15 cellular contexts compared by ENCODE assay signal in the genomic region with DNA sequence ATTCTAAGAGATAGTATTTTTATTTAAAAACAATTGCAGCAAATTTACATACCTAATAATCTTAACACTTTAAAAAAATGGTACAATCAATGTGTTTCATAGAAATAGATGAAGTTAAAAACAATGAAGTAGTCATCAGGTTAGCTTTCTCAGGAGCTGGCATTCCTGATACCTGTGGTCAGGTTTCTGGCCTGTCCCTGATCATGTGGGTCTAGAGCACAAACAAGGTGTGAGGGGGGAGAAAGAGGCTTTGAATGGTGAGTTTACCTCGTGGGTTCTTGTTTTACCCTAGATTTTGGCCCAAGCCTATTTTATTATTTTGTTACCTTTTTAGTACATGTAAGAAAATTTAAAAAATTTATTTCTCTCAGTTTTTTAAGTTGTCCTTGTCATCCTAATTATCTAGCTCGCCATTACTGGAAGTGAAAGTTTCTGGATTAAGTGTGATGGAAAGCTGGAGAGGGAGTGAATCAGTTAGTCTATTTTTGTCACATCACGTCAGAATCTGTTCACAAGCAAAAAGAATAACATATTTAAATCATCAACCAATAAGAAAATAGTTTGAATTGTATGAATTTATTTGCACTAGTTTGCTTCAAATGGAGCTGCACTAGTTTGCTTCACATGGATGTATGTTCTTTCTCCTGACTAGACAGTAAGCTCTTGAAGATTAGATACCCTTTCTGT.
"Had no signal": no experiment of that assay in that cellular context is flagged by ENCODE, and none has a peak within 500 bp of the region (broad histone marks: within the 10 kb centered on the region; RNA-seq: fewer than 3 reads in every experiment).

No MANE protein-coding gene starts in this region.

- H3K4me3 ChIP-seq: esophagus muscularis mucosa, lower lobe of right lung, thyroid gland, uterus had no signal

- ATAC-seq: activated CD8-positive, alpha-beta memory T cell treated with anti-CD3 and anti-CD28 coated beads, Interleukin-2, amount 10 ng/mL, durations not matched to agents 7 days and 5 days; activated naive CD4-positive, alpha-beta T cell treated with anti-CD3 and anti-CD28 coated beads, Interleukin-2, amount 50 U/mL, for 72 hours; natural killer cell treated with Interleukin-12 subunit alpha and Interleukin-12 subunit beta and Interleukin-15 and Interleukin-18, amount 100 ng/mL, for 72 hours; SK-N-SH treated with all-trans-retinoic acid at 6 μM for 48 hours had no signal

- H3K27ac ChIP-seq: esophagus muscularis mucosa, lower lobe of right lung, thyroid gland, uterus had no signal

- H3K36me3 Mint-ChIP-seq: activated CD8-positive, alpha-beta memory T cell treated with anti-CD3 and anti-CD28 coated beads, Interleukin-2, amount 10 ng/mL, durations not matched to agents 7 days and 5 days; activated naive CD4-positive, alpha-beta T cell treated with anti-CD3 and anti-CD28 coated beads, Interleukin-2, amount 50 U/mL, for 72 hours; natural killer cell treated with Interleukin-12 subunit alpha and Interleukin-12 subunit beta and Interleukin-15 and Interleukin-18, amount 100 ng/mL, for 72 hours had no signal

- H3K9me3 Mint-ChIP-seq: activated naive CD4-positive, alpha-beta T cell treated with anti-CD3 and anti-CD28 coated beads, Interleukin-2, amount 50 U/mL, for 72 hours; activated T-cell treated with anti-CD3 and anti-CD28 coated beads, Interleukin-2, amount 50 U/mL, for 24 hours; natural killer cell treated with Interleukin-12 subunit alpha and Interleukin-12 subunit beta and Interleukin-15 and Interleukin-18, amount 100 ng/mL, for 72 hours; T-helper 1 cell treated with Interleukin-12 subunit alpha and Interleukin-12 subunit beta and Interleukin-4 antibody, amounts not matched to agents 30 μg/mL and 1 μg/mL, for 36 hours had no signal

- H3K4me1 Mint-ChIP-seq: activated CD8-positive, alpha-beta memory T cell treated with anti-CD3 and anti-CD28 coated beads, Interleukin-2, amount 10 ng/mL, durations not matched to agents 7 days and 5 days had no signal

- H3K27ac Mint-ChIP-seq: activated CD8-positive, alpha-beta memory T cell treated with anti-CD3 and anti-CD28 coated beads, Interleukin-2, amount 10 ng/mL, durations not matched to agents 7 days and 5 days; activated naive CD4-positive, alpha-beta T cell treated with anti-CD3 and anti-CD28 coated beads, Interleukin-2, amount 50 U/mL, for 72 hours; activated T-cell treated with anti-CD3 and anti-CD28 coated beads, Interleukin-2, amount 50 U/mL, for 24 hours; natural killer cell treated with Interleukin-12 subunit alpha and Interleukin-12 subunit beta and Interleukin-15 and Interleukin-18, amount 100 ng/mL, for 72 hours; T-helper 1 cell treated with Interleukin-12 subunit alpha and Interleukin-12 subunit beta and Interleukin-4 antibody, amounts not matched to agents 30 μg/mL and 1 μg/mL, for 36 hours had no signal

- DNase-seq: activated CD8-positive, alpha-beta memory T cell treated with anti-CD3 and anti-CD28 coated beads, Interleukin-2, amount 10 ng/mL, durations not matched to agents 7 days and 5 days; activated effector memory CD4-positive, alpha-beta T cell treated with anti-CD3 and anti-CD28 coated beads, Interleukin-2, amount 50 U/mL, for 16 hours; activated T-cell treated with anti-CD3 and anti-CD28 coated beads, Interleukin-2, amount 50 U/mL, for 24 hours; amniotic stem cell; foreskin fibroblast; lower lobe of right lung; small intestine; thyroid gland; uterus had no signal

- H3K4me3 Mint-ChIP-seq: activated CD8-positive, alpha-beta memory T cell treated with anti-CD3 and anti-CD28 coated beads, Interleukin-2, amount 10 ng/mL, durations not matched to agents 7 days and 5 days; activated T-cell treated with anti-CD3 and anti-CD28 coated beads, Interleukin-2, amount 50 U/mL, for 24 hours; brain; natural killer cell treated with Interleukin-12 subunit alpha and Interleukin-12 subunit beta and Interleukin-15 and Interleukin-18, amount 100 ng/mL, for 72 hours; T-helper 1 cell treated with Interleukin-12 subunit alpha and Interleukin-12 subunit beta and Interleukin-4 antibody, amounts not matched to agents 30 μg/mL and 1 μg/mL, for 36 hours had no signal

- FAIRE-seq: small intestine had no signal
